ENCODE assay signal across 25 cellular contexts in the genomic region with DNA sequence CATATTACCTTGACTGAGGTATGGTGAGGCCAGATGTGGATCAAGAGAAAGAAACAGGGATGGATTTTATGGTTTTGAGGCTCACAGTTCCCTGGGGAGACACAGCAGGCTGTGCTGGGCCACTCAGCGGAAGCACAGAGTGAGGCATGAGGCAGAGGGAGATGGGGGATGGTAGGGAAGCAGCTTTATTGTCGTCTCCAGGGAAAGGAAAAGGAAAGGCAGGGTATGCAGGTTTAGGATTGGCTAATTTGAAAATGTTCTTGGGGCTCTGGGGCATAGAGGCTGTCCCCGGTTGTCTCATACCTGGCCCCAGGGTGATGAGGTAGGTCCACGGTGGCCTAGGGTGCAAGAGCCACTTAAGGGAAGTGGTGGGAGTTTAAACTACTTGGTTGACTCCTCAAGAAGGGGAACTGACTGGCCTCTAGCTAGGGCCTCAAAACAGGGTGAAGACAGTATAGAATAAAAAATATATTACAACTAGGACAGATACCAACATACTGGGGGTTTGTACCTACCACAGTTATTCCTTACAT.
DNase-seq lines count a peak whose midpoint lies in the region; ATAC-seq, FAIRE-seq and TF ChIP-seq lines count a peak whose summit lies in the region.
"Had no signal": no experiment of that assay in that cellular context is flagged by ENCODE, and none has a peak within 500 bp of the region (broad histone marks: within the 10 kb centered on the region; RNA-seq: fewer than 3 reads in every experiment).

No MANE protein-coding gene starts in this region.

- H3K9me2 ChIP-seq in GM23338 (ENCODE audit: insufficient read depth) = peaks cover 11% of the 10 kb centered on the region

- H3K27me3 ChIP-seq in BLaER1 (no peaks in the 10 kb centered on the region), GM23338 (ENCODE audit: insufficient read depth) (no peaks in the 10 kb centered on the region), astrocyte (ENCODE audit: insufficient read depth, low read length) (no peaks in the 10 kb centered on the region), neural progenitor cell (no peaks in the 10 kb centered on the region), dorsolateral prefrontal cortex (no peaks in the 10 kb centered on the region), Caco-2 (replicated peaks; ENCODE audit: control insufficient read depth, insufficient read depth, low read length) (no peaks in the 10 kb centered on the region)

- H3K4me3 Mint-ChIP-seq in GM23338 (no peak overlapping the region), astrocyte (ENCODE audit: unreplicated experiment) (peak overlapping the region; percentile 64), neural progenitor cell (no peak overlapping the region), Caco-2 (ENCODE audit: unreplicated experiment) (no peak overlapping the region)
- H3K4me3 Mint-ChIP-seq: B cell; CD4-positive, CD25-positive, alpha-beta regulatory T cell had no signal

- H3K79me2 ChIP-seq in GM23338 (replicated peaks; ENCODE audit: insufficient read depth) = no peaks in the 10 kb centered on the region
- H3K79me2 ChIP-seq in astrocyte (ENCODE audit: insufficient read depth, low read length) = no peaks in the 10 kb centered on the region
- H3K79me2 ChIP-seq in neural progenitor cell (ENCODE audit: low read depth) = no peaks in the 10 kb centered on the region

- H3K27ac ChIP-seq in BLaER1 = no peak overlapping the region
- no peak overlapping the region for H3K27ac ChIP-seq in GM23338 (ENCODE audit: low read depth)
- no peak overlapping the region for H3K27ac ChIP-seq in astrocyte (ENCODE audit: low read depth, low read length)
- no peak overlapping the region for H3K27ac ChIP-seq in neural progenitor cell
- no peak overlapping the region for H3K27ac ChIP-seq in dorsolateral prefrontal cortex
- H3K27ac ChIP-seq: A549, KMS-11, RWPE1 had no signal

- H3K27me3 Mint-ChIP-seq in GM23338 (ENCODE audit: insufficient read depth, low read depth, poor library complexity) (no peaks in the 10 kb centered on the region), astrocyte (ENCODE audit: low read depth, unreplicated experiment) (no peaks in the 10 kb centered on the region), neural progenitor cell (ENCODE audit: insufficient read depth, low read depth) (peaks cover 2% of the 10 kb centered on the region), Caco-2 (ENCODE audit: insufficient read depth, unreplicated experiment) (no peaks in the 10 kb centered on the region)

- no peak overlapping the region for H3K27ac Mint-ChIP-seq in GM23338
- peak overlapping the region; percentile 90 for H3K27ac Mint-ChIP-seq in astrocyte (ENCODE audit: unreplicated experiment)
- H3K27ac Mint-ChIP-seq in neural progenitor cell = no peak overlapping the region
- H3K27ac Mint-ChIP-seq in Caco-2 (ENCODE audit: unreplicated experiment) = no peak overlapping the region
- H3K27ac Mint-ChIP-seq: B cell; CD4-positive, CD25-positive, alpha-beta regulatory T cell had no signal

- peak overlapping the region; percentile 83; the same call in 1 of the 2 replicates for H2AFZ ChIP-seq in GM23338
- no peak overlapping the region for H2AFZ ChIP-seq in astrocyte (ENCODE audit: low read depth, low read length)
- H2AFZ ChIP-seq in neural progenitor cell (replicated peaks) = peak overlapping the region; percentile 89

- H3K9me3 ChIP-seq in BLaER1 (peaks cover 22% of the 10 kb centered on the region), astrocyte (ENCODE audit: insufficient read depth, low read depth, low read length) (no peaks in the 10 kb centered on the region), neural progenitor cell (ENCODE audit: low read depth) (no peaks in the 10 kb centered on the region), Caco-2 (peaks cover 5% of the 10 kb centered on the region; the same call in 1 of the 2 replicates)
- H3K9me3 ChIP-seq: A549, HAP-1 had no signal

- no peak for FAIRE-seq in astrocyte (lab: Jason Lieb, UNC)
- FAIRE-seq: A549, GM12878 had no signal

- POLR2A ChIA-PET in Caco-2 (lab: Charles Lee) = no interaction called here

- H3K4me1 ChIP-seq in BLaER1 (peaks cover 12% of the 10 kb centered on the region), GM23338 (ENCODE audit: insufficient read depth) (peaks cover 33% of the 10 kb centered on the region), astrocyte (ENCODE audit: insufficient read depth, low read length) (no peaks in the 10 kb centered on the region), neural progenitor cell (peaks cover 18% of the 10 kb centered on the region), Caco-2 (no peaks in the 10 kb centered on the region)
- H3K4me1 ChIP-seq: A549, HAP-1 had no signal

- intact Hi-C loops in dorsolateral prefrontal cortex (cut with DNase I) (no loop called here), Caco-2 (cut with micrococcal nuclease; ENCODE audit: unreplicated experiment) (no loop called here)

- ATAC-seq in GM23338 = peak; percentile 55
- ATAC-seq: A549, GM12878 had no signal

- H4K20me1 ChIP-seq in BLaER1 (no peaks in the 10 kb centered on the region), GM23338 (replicated peaks; ENCODE audit: insufficient read depth) (no peaks in the 10 kb centered on the region), astrocyte (ENCODE audit: insufficient read depth, low read length) (no peaks in the 10 kb centered on the region), neural progenitor cell (ENCODE audit: low read depth) (no peaks in the 10 kb centered on the region)

- H3K9ac ChIP-seq in BLaER1 = no peak overlapping the region
- H3K9ac ChIP-seq in astrocyte (ENCODE audit: low read length) = no peak overlapping the region
- no peak overlapping the region for H3K9ac ChIP-seq in neural progenitor cell
- H3K9ac ChIP-seq: KMS-11 had no signal

- H3K9me3 Mint-ChIP-seq in GM23338 (peaks cover 14% of the 10 kb centered on the region), astrocyte (ENCODE audit: unreplicated experiment) (no peaks in the 10 kb centered on the region), neural progenitor cell (peaks cover 6% of the 10 kb centered on the region), Caco-2 (ENCODE audit: unreplicated experiment) (peaks cover 2% of the 10 kb centered on the region)

- H3K4me3 ChIP-seq in BLaER1 (no peak overlapping the region), GM23338 (no peak overlapping the region), astrocyte (ENCODE audit: insufficient read depth, low read depth, low read length) (no peak overlapping the region), neural progenitor cell (no peak overlapping the region), dorsolateral prefrontal cortex (no peak overlapping the region), Caco-2 (ENCODE audit: low read depth, low read length) (no peak overlapping the region)
- H3K4me3 ChIP-seq: A549, GM12878, HAP-1 had no signal

- H3K36me3 Mint-ChIP-seq in GM23338 (ENCODE audit: low read depth) (peaks cover 30% of the 10 kb centered on the region), astrocyte (ENCODE audit: low read depth, unreplicated experiment) (no peaks in the 10 kb centered on the region), neural progenitor cell (peaks cover 2% of the 10 kb centered on the region), Caco-2 (ENCODE audit: insufficient read depth, unreplicated experiment) (no peaks in the 10 kb centered on the region)
- H3K36me3 Mint-ChIP-seq: CD4-positive, CD25-positive, alpha-beta regulatory T cell had no signal

- CTCF ChIA-PET in Caco-2 (lab: Charles Lee) = no interaction called here

- BruUV-seq in Caco-2 (replicated peaks; lab: Mats Ljungman, UMichigan) = no TSS peak

- TF ChIP-seq CTCF in GM23338 (conservative IDR thresholded peaks at IDR 0.05; ENCODE audit: low read depth in 2 of 2) (no peak), astrocyte (IDR thresholded peaks at IDR 0.05; ENCODE audit: insufficient read depth, low read depth, low read length) (no peak), neural progenitor cell (IDR thresholded peaks at IDR 0.05) (no peak), dorsolateral prefrontal cortex (IDR thresholded peaks at IDR 0.05 in 54 of 56, conservative IDR thresholded peaks at IDR 0.05 in 2 of 56; ENCODE audit: low read depth in 1 of 56, partially characterized antibody in 56 of 56) (no peak), Caco-2 (IDR thresholded peaks at IDR 0.05; ENCODE audit: insufficient read depth in 1 of 2, low read depth in 1 of 2, low read length in 1 of 2, severe bottlenecking in 1 of 2, unreplicated experiment in 1 of 2) (no peak)

- H3K4me1 Mint-ChIP-seq in GM23338 (peaks cover 17% of the 10 kb centered on the region), astrocyte (ENCODE audit: low read depth, unreplicated experiment) (peaks cover 21% of the 10 kb centered on the region), neural progenitor cell (peaks cover 3% of the 10 kb centered on the region), Caco-2 (ENCODE audit: low read depth, unreplicated experiment) (no peaks in the 10 kb centered on the region)
- H3K4me1 Mint-ChIP-seq: B cell; CD4-positive, CD25-positive, alpha-beta regulatory T cell had no signal

- peak overlapping the region; percentile 40 for H3K4me2 ChIP-seq in BLaER1
- peak overlapping the region; percentile 3; the same call in 1 of the 2 replicates for H3K4me2 ChIP-seq in GM23338
- H3K4me2 ChIP-seq in astrocyte (ENCODE audit: low read length) = no peak overlapping the region
- no peak overlapping the region for H3K4me2 ChIP-seq in neural progenitor cell
- H3K4me2 ChIP-seq: A549, KMS-11 had no signal

- no peaks in the 10 kb centered on the region for H3F3A ChIP-seq in GM23338 (replicated peaks; ENCODE audit: low read depth)
- no peaks in the 10 kb centered on the region for H3F3A ChIP-seq in neural progenitor cell (ENCODE audit: low read depth)

- H3K36me3 ChIP-seq in BLaER1 (peaks cover 5% of the 10 kb centered on the region; the same call in 1 of the 2 replicates), GM23338 (ENCODE audit: insufficient read depth) (peaks cover 12% of the 10 kb centered on the region), astrocyte (ENCODE audit: insufficient read depth, low read length) (no peaks in the 10 kb centered on the region), neural progenitor cell (no peaks in the 10 kb centered on the region), Caco-2 (ENCODE audit: control insufficient read depth, insufficient read depth, low read length) (no peaks in the 10 kb centered on the region)
- H3K36me3 ChIP-seq: HAP-1 had no signal

- DNase-seq in GM23338 (ENCODE audit: low spot score) (no peak), astrocyte (ENCODE audit: low read depth) (no peak), neural progenitor cell (ENCODE audit: low spot score) (no peak), kidney tubule cell (ENCODE audit: low spot score) (no peak), dorsolateral prefrontal cortex (no peak), Caco-2 (no peak)
- DNase-seq: CD4-positive, CD25-positive, alpha-beta regulatory T cell; DMS 273 treated with DMSO at 0.1 percent for 48 hours; DMS79 treated with DMSO at 0.1 percent for 48 hours; IMR-90; NCI-H1105; NCI-H146; NCI-H2029; NCI-H226; NCI-H510A treated with DMSO at 0.1 percent for 48 hours; NCI-H748 treated with DMSO at 0.1 percent for 48 hours; NK-92 treated with Interleukin-12 subunit alpha and Interleukin-12 subunit beta, amount 100 ng/mL, for 24 hours; SIG-M5 had no signal

Comparison
In these comparisons a context has a peak if more than half of its experiments do, and no peak if none do; other contexts are left out.
1. H3K4me2 ChIP-seq: peak in BLaER1 (single experiment) and GM23338 (single experiment); none in astrocyte (single experiment) and neural progenitor cell (single experiment).